Comparison of ENCODE assay signal across 23 cellular contexts in genomic region chr5:77305921-77306320, GRCh38.
DNase-seq lines count a peak whose midpoint lies in the region.
"Had no signal": no experiment of that assay in that cellular context is flagged by ENCODE, and none has a peak within 500 bp of the region (broad histone marks: within the 10 kb centered on the region; RNA-seq: fewer than 3 reads in every experiment).

No MANE protein-coding gene starts in this region.

- H3K27ac ChIP-seq in GM23248: peak overlapping the region; percentile 67
- H3K27ac ChIP-seq: foreskin keratinocyte, parathyroid adenoma, VCaP had no signal

- H3F3A ChIP-seq in GM23248 (ENCODE audit: insufficient read depth): peaks cover 30% of the 10 kb centered on the region

- 5 to 18% methylated on average over 4 of the region's 4 CpGs for WGBS in GM23248 (ENCODE audit: low coverage in 1 of 2, low lambda C conversion rate in 2 of 2, missing lambda C conversion rate in 2 of 2), 2 experiments

- H3K9me2 ChIP-seq in GM23248 (ENCODE audit: insufficient read depth): no peaks in the 10 kb centered on the region

- H3K36me3 ChIP-seq in GM23248 (ENCODE audit: low read depth): no peaks in the 10 kb centered on the region

- peak overlapping the region; percentile 46 for H2AFZ ChIP-seq in GM23248
- H2AFZ ChIP-seq: parathyroid adenoma had no signal

- H3K27me3 ChIP-seq in GM23248 (replicated peaks; ENCODE audit: insufficient read depth): no peaks in the 10 kb centered on the region

- H3K4me1 ChIP-seq in GM23248 (ENCODE audit: insufficient read depth): peaks cover 30% of the 10 kb centered on the region
- H3K4me1 ChIP-seq: foreskin keratinocyte, parathyroid adenoma had no signal

- H3K9ac ChIP-seq in GM23248: peak overlapping the region; percentile 32; the same call in 1 of the 2 replicates
- H3K9ac ChIP-seq: parathyroid adenoma had no signal

- H4K20me1 ChIP-seq in GM23248 (ENCODE audit: insufficient read depth): no peaks in the 10 kb centered on the region

- H3K4me2 ChIP-seq in GM23248 (ENCODE audit: unreplicated experiment): peak overlapping the region; percentile 44

- H3K4me3 ChIP-seq in GM23248: no peak overlapping the region
- no peak overlapping the region for H3K4me3 ChIP-seq in skeletal muscle cell (ENCODE audit: low read depth, low read length)

- in situ Hi-C loops in GM23248 (cut with MboI): no loop called here

- H3K79me2 ChIP-seq in GM23248 (ENCODE audit: insufficient read depth): no peaks in the 10 kb centered on the region
- H3K79me2 ChIP-seq: parathyroid adenoma had no signal

- H3K9me3 ChIP-seq in GM23248 (ENCODE audit: low read depth): no peaks in the 10 kb centered on the region

- DNase-seq in AG08396 (ENCODE audit: low spot score): peak; percentile 35
- DNase-seq in GM23248: peak; percentile 89
- peak; percentile 62 for DNase-seq in fibroblast of gingiva (ENCODE audit: low read depth)
- DNase-seq in skeletal muscle cell (ENCODE audit: low read depth): peak; percentile 17
- DNase-seq in DMS53 (lab: John Stamatoyannopoulos, UW): no peak
- no peak for DNase-seq in HuH-7.5 (ENCODE audit: low spot score)
- no peak for DNase-seq in NCI-H2171 treated with DMSO at 0.1 percent for 48 hours (lab: John Stamatoyannopoulos, UW)
- DNase-seq in hippocampal formation (lab: John Stamatoyannopoulos, UW): no peak
- DNase-seq: activated CD4-positive, alpha-beta T cell treated with anti-CD3 and anti-CD28 coated beads, Interleukin-2, amount 50 U/mL, for 4 hours; activated gamma-delta T cell treated with Interleukin-2 at 50 U/mL for 16 hours; amniotic stem cell; foreskin keratinocyte; H7; Kasumi-1; mammary epithelial cell; naive thymus-derived CD8-positive, alpha-beta T cell; NCI-H1092 treated with DMSO at 0.1 percent for 48 hours; NCI-H526 treated with DMSO at 0.1 percent for 48 hours; SHP77; stimulated activated CD4-positive, alpha-beta T cell treated with anti-CD3 and anti-CD28 coated beads, Interleukin-2, amount 100 ng/mL, for 24 hours; stimulated activated naive CD8-positive, alpha-beta T cell treated with anti-CD3 and anti-CD28 coated beads, Interleukin-15, Interleukin-2, amounts not matched to agents 100 U/mL and 50 U/mL, for 24 hours had no signal

Comparison
In these comparisons a context has a peak if more than half of its experiments do, and no peak if none do; other contexts are left out.
1. DNase-seq: peak in AG08396 (single experiment), GM23248 (single experiment), fibroblast of gingiva (single experiment) and skeletal muscle cell (single experiment); none in DMS53 (single experiment), HuH-7.5 (single experiment), NCI-H2171 treated with DMSO at 0.1 percent for 48 hours (single experiment) and hippocampal formation (0 of 2).